24 cellular contexts compared by ENCODE assay signal in the genomic region with DNA sequence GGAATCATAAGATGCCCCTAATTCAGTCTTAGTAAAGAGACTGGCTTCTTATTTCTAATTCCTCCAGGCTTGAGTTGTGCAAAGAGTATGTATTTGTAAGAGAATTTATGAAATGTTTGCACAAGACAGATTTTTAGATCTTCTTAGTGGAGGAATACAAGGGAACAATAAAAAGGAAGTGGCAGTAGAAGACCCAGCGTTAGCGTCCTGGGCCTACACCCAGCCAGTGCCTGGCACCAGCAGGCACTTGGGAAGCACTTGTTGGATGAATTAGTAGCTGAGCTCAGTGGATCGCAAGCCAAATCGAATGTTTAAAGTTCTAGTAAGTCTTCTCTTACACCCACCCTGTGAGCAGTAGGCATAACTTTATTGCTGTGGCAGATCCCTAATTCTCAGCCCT.
DNase-seq lines count a peak whose midpoint lies in the region; ATAC-seq and TF ChIP-seq lines count a peak whose summit lies in the region.
"Had no signal": no experiment of that assay in that cellular context is flagged by ENCODE, and none has a peak within 500 bp of the region (broad histone marks: within the 10 kb centered on the region; RNA-seq: fewer than 3 reads in every experiment).

No MANE protein-coding gene starts in this region.

- H3K18ac ChIP-seq in mesenchymal stem cell (ENCODE audit: low read depth in 1 of 2, low read length in 2 of 2) = peak overlapping the region; percentile 28 to 34

- peaks cover 24% of the 10 kb centered on the region for H3F3A ChIP-seq in smooth muscle cell (ENCODE audit: low read depth)

- no peak overlapping the region for H2BK5ac ChIP-seq in mesenchymal stem cell (ENCODE audit: low read depth, low read length, poor library complexity, severe bottlenecking)

- DNase-seq in CD1c-positive myeloid dendritic cell (ENCODE audit: extremely low spot score) (peak; percentile 22), mesenchymal stem cell (no peak), smooth muscle cell (lab: John Stamatoyannopoulos, UW; ENCODE audit: unreplicated experiment) (no peak), NCI-H1930 (lab: John Stamatoyannopoulos, UW) (no peak)
- DNase-seq in activated CD4-positive, alpha-beta T cell treated with anti-CD3 and anti-CD28 coated beads for 4 hours = no peak
- no peak for DNase-seq in naive thymus-derived CD8-positive, alpha-beta T cell
- DNase-seq: AML-193; CD8-positive, alpha-beta memory T cell; DMS 273 treated with DMSO at 0.1 percent for 48 hours; DMS79 treated with DMSO at 0.1 percent for 48 hours; GF-D8; Karpas-422; NCI-H1694; NCI-H2081; NCI-H2227 treated with DMSO at 0.1 percent for 48 hours; NCI-H526 treated with DMSO at 0.1 percent for 48 hours; PC-9; SJCRH30 had no signal

- H3K79me2 ChIP-seq in smooth muscle cell (ENCODE audit: low read depth) = no peaks in the 10 kb centered on the region

- peaks cover 40% of the 10 kb centered on the region for H3K4me1 Mint-ChIP-seq in dendritic cell treated with granulocyte-macrophage colony-stimulating factor and Interleukin-4, amounts not matched to agents 40 ng/mL and 50 ng/mL, for 4 days (ENCODE audit: low read depth)
- peaks cover 0 to 4% (median 2%) of the 10 kb centered on the region in 4 donors for H3K4me1 Mint-ChIP-seq in naive thymus-derived CD8-positive, alpha-beta T cell
- H3K4me1 Mint-ChIP-seq: CD8-positive, alpha-beta memory T cell had no signal

- POLR2A ChIA-PET in naive thymus-derived CD8-positive, alpha-beta T cell (lab: Charles Lee) = no interaction called here

- intact Hi-C loops in dendritic cell treated with granulocyte-macrophage colony-stimulating factor and Interleukin-4, amounts not matched to agents 40 ng/mL and 50 ng/mL, for 4 days (cut with micrococcal nuclease) = loop anchor here (10.0 kb wide), 1 partner anchor 53 kb away; no protein-coding TSS in a partner anchor

- H2AFZ ChIP-seq in mesenchymal stem cell (ENCODE audit: low read depth, low read length) = no peak overlapping the region
- H2AFZ ChIP-seq in smooth muscle cell (ENCODE audit: low read depth) = no peak overlapping the region
- H2AFZ ChIP-seq: PC-9 had no signal

- H3K23ac ChIP-seq in mesenchymal stem cell (ENCODE audit: low read length in 2 of 2) = no peak overlapping the region

- WGBS in mesenchymal stem cell = 96% methylated on average over 4 of the region's 4 CpGs
- WGBS in smooth muscle cell (ENCODE audit: low lambda C conversion rate) = 95% methylated on average over 4 of the region's 4 CpGs

- peak overlapping the region; percentile 62 for H4K91ac ChIP-seq in mesenchymal stem cell (ENCODE audit: low read length)

- H3K9me3 Mint-ChIP-seq in dendritic cell treated with granulocyte-macrophage colony-stimulating factor and Interleukin-4, amounts not matched to agents 40 ng/mL and 50 ng/mL, for 4 days = no peaks in the 10 kb centered on the region
- H3K9me3 Mint-ChIP-seq in naive thymus-derived CD8-positive, alpha-beta T cell = no peaks in the 10 kb centered on the region
- H3K9me3 Mint-ChIP-seq: CD8-positive, alpha-beta memory T cell had no signal

- H3K36me3 Mint-ChIP-seq in dendritic cell treated with granulocyte-macrophage colony-stimulating factor and Interleukin-4, amounts not matched to agents 40 ng/mL and 50 ng/mL, for 4 days (ENCODE audit: low read depth) = peaks cover 75% of the 10 kb centered on the region
- H3K36me3 Mint-ChIP-seq in naive thymus-derived CD8-positive, alpha-beta T cell = peaks cover 7 to 80% (median 33%) of the 10 kb centered on the region in 3 donors

- no peak overlapping the region for H3K9ac ChIP-seq in mesenchymal stem cell (ENCODE audit: low read length)
- H3K9ac ChIP-seq in smooth muscle cell (ENCODE audit: low read depth) = no peak overlapping the region
- H3K9ac ChIP-seq: BLaER1 treated with 17β-estradiol and CSF1 and Interleukin-3, amounts not matched to agents 10 nM and 100 nM had no signal

- peak overlapping the region; percentile 36 for H3K27ac Mint-ChIP-seq in dendritic cell treated with granulocyte-macrophage colony-stimulating factor and Interleukin-4, amounts not matched to agents 40 ng/mL and 50 ng/mL, for 4 days
- H3K27ac Mint-ChIP-seq in naive thymus-derived CD8-positive, alpha-beta T cell = peak overlapping the region in 1 of 10 donors; percentile 50

- H3K4me1 ChIP-seq in mesenchymal stem cell (ENCODE audit: control insufficient read depth, insufficient read depth, low read depth, low read length) (peaks cover 22% of the 10 kb centered on the region), smooth muscle cell (ENCODE audit: low read depth) (peaks cover 39% of the 10 kb centered on the region)

- no peak overlapping the region for H2BK15ac ChIP-seq in mesenchymal stem cell (ENCODE audit: low read depth, poor library complexity, severe bottlenecking)

- no peak overlapping the region for H3K14ac ChIP-seq in mesenchymal stem cell (ENCODE audit: low read length in 2 of 2)

- peak overlapping the region; percentile 94 for H2AK5ac ChIP-seq in mesenchymal stem cell (ENCODE audit: low read length, severe bottlenecking)

- H3K4me3 ChIP-seq in mesenchymal stem cell (ENCODE audit: insufficient read depth in 1 of 2, low read depth in 1 of 2, low read length in 2 of 2) (no peak overlapping the region), smooth muscle cell (no peak overlapping the region)
- H3K4me3 ChIP-seq: A549; BLaER1 treated with 17β-estradiol and CSF1 and Interleukin-3, amounts not matched to agents 10 nM and 100 nM; PC-9; SJCRH30 had no signal

- no peak overlapping the region for H3K4me2 ChIP-seq in mesenchymal stem cell (ENCODE audit: low read length, poor library complexity, severe bottlenecking)
- no peak overlapping the region for H3K4me2 ChIP-seq in smooth muscle cell
- H3K4me2 ChIP-seq: A549, PC-9 had no signal

- H3K4ac ChIP-seq in mesenchymal stem cell (ENCODE audit: low read depth in 1 of 2, low read length in 2 of 2) = peak overlapping the region in 1 of 2 experiments; percentile 64

- TF ChIP-seq CTCF in smooth muscle cell (IDR thresholded peaks at IDR 0.05; ENCODE audit: borderline replicate concordance, insufficient read depth, poor library complexity, severe bottlenecking) = no peak

- peaks cover 8% of the 10 kb centered on the region for H3K79me1 ChIP-seq in mesenchymal stem cell (replicated peaks; ENCODE audit: low read length, poor library complexity, severe bottlenecking)

- H3K9me3 ChIP-seq in mesenchymal stem cell (ENCODE audit: control insufficient read depth, low read length) = no peaks in the 10 kb centered on the region
- no peaks in the 10 kb centered on the region for H3K9me3 ChIP-seq in smooth muscle cell (replicated peaks; ENCODE audit: low read depth)
- H3K9me3 ChIP-seq: A549; BLaER1 treated with 17β-estradiol and CSF1 and Interleukin-3, amounts not matched to agents 10 nM and 100 nM; SJCRH30 had no signal

- peak overlapping the region; percentile 5 to 70 for H2BK12ac ChIP-seq in mesenchymal stem cell (ENCODE audit: low read length in 2 of 2)

- H3K4me3 Mint-ChIP-seq in dendritic cell treated with granulocyte-macrophage colony-stimulating factor and Interleukin-4, amounts not matched to agents 40 ng/mL and 50 ng/mL, for 4 days = no peak overlapping the region
- H3K4me3 Mint-ChIP-seq in naive thymus-derived CD8-positive, alpha-beta T cell = no peak overlapping the region
- H3K4me3 Mint-ChIP-seq: CD8-positive, alpha-beta memory T cell had no signal

- no peak for ATAC-seq in GM19463 (IDR thresholded peaks at IDR 0.05; ENCODE audit: unreplicated experiment)
- no peak for ATAC-seq in naive thymus-derived CD8-positive, alpha-beta T cell
- ATAC-seq: A549, Right ventricle myocardium inferior, SK-N-SH treated with all-trans-retinoic acid at 6 μM for 48 hours had no signal

- H3K27me3 Mint-ChIP-seq in dendritic cell treated with granulocyte-macrophage colony-stimulating factor and Interleukin-4, amounts not matched to agents 40 ng/mL and 50 ng/mL, for 4 days = no peaks in the 10 kb centered on the region
- H3K27me3 Mint-ChIP-seq in naive thymus-derived CD8-positive, alpha-beta T cell = no peaks in the 10 kb centered on the region

- no peaks in the 10 kb centered on the region for H4K20me1 ChIP-seq in smooth muscle cell (ENCODE audit: low read depth)
- H4K20me1 ChIP-seq: BLaER1 treated with 17β-estradiol and CSF1 and Interleukin-3, amounts not matched to agents 10 nM and 100 nM had no signal

- H3K36me3 ChIP-seq in mesenchymal stem cell (ENCODE audit: control insufficient read depth in 1 of 2, insufficient read depth in 2 of 2, low read depth in 1 of 2, low read length in 2 of 2) = peaks cover 10 to 14% of the 10 kb centered on the region in 2 experiments
- no peaks in the 10 kb centered on the region for H3K36me3 ChIP-seq in smooth muscle cell (ENCODE audit: low read depth)

- H2BK120ac ChIP-seq in mesenchymal stem cell (ENCODE audit: low read depth, low read length) = no peak overlapping the region

- H3K27me3 ChIP-seq in mesenchymal stem cell (ENCODE audit: control insufficient read depth in 1 of 2, insufficient read depth in 1 of 2, low read length in 2 of 2) (no peaks in the 10 kb centered on the region), smooth muscle cell (ENCODE audit: low read depth) (no peaks in the 10 kb centered on the region)
- H3K27me3 ChIP-seq: BLaER1 treated with 17β-estradiol and CSF1 and Interleukin-3, amounts not matched to agents 10 nM and 100 nM; SJCRH30 had no signal

- H3K27ac ChIP-seq in mesenchymal stem cell (ENCODE audit: low read length, poor library complexity, severe bottlenecking) (no peak overlapping the region), smooth muscle cell (ENCODE audit: low read depth) (peak overlapping the region; percentile 23)
- H3K27ac ChIP-seq: A549, PC-9, SJCRH30 had no signal

- peak overlapping the region; percentile 8 for H4K8ac ChIP-seq in mesenchymal stem cell (ENCODE audit: low read length)
